Comparison of ENCODE assay signal across 8 cellular contexts in genomic region chr7:114086906-114087651, GRCh38.
DNase-seq lines count a peak whose midpoint lies in the region.

No MANE protein-coding gene starts in this region.

- H3K4me1 Mint-ChIP-seq in dendritic cell treated with granulocyte-macrophage colony-stimulating factor and Interleukin-4, amounts not matched to agents 40 ng/mL and 50 ng/mL, for 4 days (ENCODE audit: low read depth) = peaks cover 54% of the 10 kb centered on the region

- peaks cover 78% of the 10 kb centered on the region for H3K27me3 Mint-ChIP-seq in dendritic cell treated with granulocyte-macrophage colony-stimulating factor and Interleukin-4, amounts not matched to agents 40 ng/mL and 50 ng/mL, for 4 days

- no peaks in the 10 kb centered on the region for H3K9me3 Mint-ChIP-seq in dendritic cell treated with granulocyte-macrophage colony-stimulating factor and Interleukin-4, amounts not matched to agents 40 ng/mL and 50 ng/mL, for 4 days

- intact Hi-C loops in dendritic cell treated with granulocyte-macrophage colony-stimulating factor and Interleukin-4, amounts not matched to agents 40 ng/mL and 50 ng/mL, for 4 days (cut with micrococcal nuclease) = loop anchor here (5.0 to 10.0 kb wide), 3 partner anchors 35 to 778 kb away; no protein-coding TSS in a partner anchor

- DNase-seq in NCI-H82 (lab: John Stamatoyannopoulos, UW) = peak; percentile 42
- DNase-seq in NCI-H82 treated with DMSO at 0.1 percent for 48 hours (lab: John Stamatoyannopoulos, UW; ENCODE audit: unreplicated experiment) = no peak
- DNase-seq in NCI-H345 (lab: John Stamatoyannopoulos, UW) = peak; percentile 51
- peak; percentile 11 for DNase-seq in midbrain (lab: John Stamatoyannopoulos, UW)
- DNase-seq in hippocampal formation (lab: John Stamatoyannopoulos, UW) = no peak
- DNase-seq in MV-4-11 (lab: John Stamatoyannopoulos, UW) = no peak
- no peak for DNase-seq in NCI-H2227 (lab: John Stamatoyannopoulos, UW; ENCODE audit: unreplicated experiment)

- peak overlapping the region; percentile 87 for H3K4me3 Mint-ChIP-seq in dendritic cell treated with granulocyte-macrophage colony-stimulating factor and Interleukin-4, amounts not matched to agents 40 ng/mL and 50 ng/mL, for 4 days

- H3K36me3 Mint-ChIP-seq in dendritic cell treated with granulocyte-macrophage colony-stimulating factor and Interleukin-4, amounts not matched to agents 40 ng/mL and 50 ng/mL, for 4 days (ENCODE audit: low read depth) = no peaks in the 10 kb centered on the region

- no peak overlapping the region for H3K27ac Mint-ChIP-seq in dendritic cell treated with granulocyte-macrophage colony-stimulating factor and Interleukin-4, amounts not matched to agents 40 ng/mL and 50 ng/mL, for 4 days

Comparison
In these comparisons a context has a peak if more than half of its experiments do, and no peak if none do; other contexts are left out.
1. DNase-seq: peak in NCI-H82 (single experiment), NCI-H345 (single experiment) and midbrain (single experiment); none in NCI-H82 treated with DMSO at 0.1 percent for 48 hours (single experiment), hippocampal formation (0 of 2), MV-4-11 (single experiment) and NCI-H2227 (single experiment).